ENCODE assay signal across 1 cellular context in the genomic region with DNA sequence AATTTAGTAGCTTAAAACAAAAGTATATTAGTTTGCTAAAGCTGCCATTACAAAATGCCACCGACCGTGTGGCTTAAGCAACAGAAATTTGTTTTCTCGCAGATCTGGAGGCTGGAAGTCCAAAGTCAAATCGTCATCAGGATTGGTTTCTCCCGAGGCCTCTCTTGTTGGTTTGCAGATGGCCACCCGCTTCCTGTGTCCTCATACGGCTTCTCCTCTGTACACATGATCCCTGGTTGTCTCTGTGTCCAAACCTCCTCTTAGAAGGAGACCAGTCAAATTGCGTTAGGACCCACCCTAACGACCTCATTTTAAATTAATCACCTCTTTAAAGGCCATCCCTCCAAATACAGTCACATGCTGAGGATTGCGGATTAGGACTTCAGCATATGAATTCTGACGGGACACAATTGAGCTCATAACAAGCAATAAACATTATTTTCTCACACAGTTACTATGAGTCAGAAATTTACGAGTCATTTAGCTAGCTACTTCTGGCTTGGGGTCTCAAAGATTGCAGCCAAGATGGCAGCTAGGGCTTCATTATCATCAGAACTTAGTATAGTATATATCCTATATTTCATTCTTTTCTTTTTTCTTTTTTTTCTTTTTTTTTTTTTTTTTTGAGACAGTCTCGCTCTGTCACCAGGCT.
TF ChIP-seq lines count a peak whose summit lies in the region.

No MANE protein-coding gene starts in this region.

TF ChIP-seq in WTC11, 78 proteins besides CTCF, POLR2A, EP300 and RAD21:
- TF ChIP-seq, protein P1, sequence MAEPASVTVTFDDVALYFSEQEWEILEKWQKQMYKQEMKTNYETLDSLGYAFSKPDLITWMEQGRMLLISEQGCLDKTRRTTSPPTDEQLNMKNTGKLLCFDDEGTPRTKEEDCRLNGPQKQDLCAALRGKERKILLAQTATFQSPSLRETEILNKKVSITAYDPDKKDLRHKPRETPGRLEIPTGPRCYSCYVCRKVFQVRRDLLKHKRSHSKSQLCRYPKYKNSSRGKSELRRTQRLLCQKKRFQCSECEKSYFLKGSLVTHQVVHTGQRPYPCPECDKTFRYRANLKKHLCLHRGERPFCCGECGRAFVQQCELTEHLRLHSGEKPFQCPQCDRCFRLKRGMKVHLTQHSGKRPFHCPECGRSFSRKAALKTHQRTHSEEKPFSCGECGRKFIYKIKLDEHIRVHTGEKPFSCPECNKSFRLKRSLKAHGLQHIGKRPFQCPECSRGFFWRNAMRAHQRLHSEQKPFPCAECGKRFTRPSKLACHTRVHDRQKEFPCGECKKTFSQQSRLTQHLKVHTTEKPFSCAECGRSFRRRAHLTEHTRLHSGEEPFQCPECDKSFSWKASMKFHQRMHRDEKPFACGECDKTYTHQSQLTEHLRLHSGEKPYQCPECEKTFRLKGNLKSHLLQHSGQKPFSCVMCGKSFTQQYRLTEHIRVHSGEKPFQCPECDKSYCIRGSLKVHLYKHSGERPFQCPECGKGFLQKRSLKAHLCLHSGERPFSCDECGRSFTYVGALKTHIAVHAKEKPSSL (CRISPR knock-in tag; conservative IDR thresholded peaks at IDR 0.05) = no peak
- TF ChIP-seq JUN (CRISPR knock-in tag; IDR thresholded peaks at IDR 0.05) = no peak
- TF ChIP-seq GABPB1 (CRISPR knock-in tag; IDR thresholded peaks at IDR 0.05) = 0 out of 2 replicates have a peak, but pooled peaks have one; percentile 19
- TF ChIP-seq NR2C2 (CRISPR knock-in tag; IDR thresholded peaks at IDR 0.05) = no peak
